In genomic region chr7:2312272-2312929, GRCh38 we compare ENCODE assay signal across 1 cellular context.
TF ChIP-seq lines count a peak whose summit lies in the region.

No MANE protein-coding gene starts in this region.

TF ChIP-seq in HepG2, 621 proteins besides CTCF, POLR2A, EP300 and RAD21:
- no peak for TF ChIP-seq MEF2D (CRISPR knock-in tag; IDR thresholded peaks at IDR 0.05)
- TF ChIP-seq ZBTB38 (CRISPR knock-in tag; IDR thresholded peaks at IDR 0.05) = peak; percentile 75
